8 cellular contexts compared by ENCODE assay signal in the genomic region with DNA sequence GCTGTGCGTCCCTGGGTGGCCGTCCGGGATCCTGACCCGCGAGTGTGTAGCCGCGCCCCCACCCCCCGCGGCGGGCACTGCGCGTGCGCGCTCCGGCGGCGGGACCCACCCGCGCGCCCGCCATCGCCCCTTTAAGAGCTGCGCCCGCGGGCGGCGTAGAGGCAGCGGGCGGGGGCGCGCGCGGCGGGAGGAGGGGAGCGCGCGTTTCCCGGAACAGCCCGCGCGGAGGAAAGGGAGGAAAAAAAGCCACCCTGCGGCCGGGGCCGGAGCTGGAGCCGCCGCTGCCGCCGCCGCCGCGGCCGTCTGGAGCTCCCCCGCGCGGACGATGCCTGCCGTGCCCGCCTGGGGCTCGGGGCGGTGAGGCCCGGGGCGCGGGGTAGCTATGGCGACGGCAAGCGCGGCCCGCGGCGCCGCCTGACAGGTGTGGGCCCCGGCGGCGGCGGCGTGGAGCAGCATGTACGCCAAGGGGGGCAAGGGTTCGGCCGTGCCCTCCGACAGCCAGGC. TPM values are rescaled to one million over a fixed set of nuclear protein-coding genes. Genes with fewer than 3 reads are reported as not detected.
DNase-seq lines count a peak whose midpoint lies in the region; ATAC-seq and TF ChIP-seq lines count a peak whose summit lies in the region.

TSS of gene SSBP4 (plus strand) at position 204 of the 504 bp plus-strand sequence. CDS start at position 455, 251 bp downstream.

- intact Hi-C loops in tibial artery (cut with DNase I; ENCODE audit: low total_unique reads) = no loop called here

- peak within 1 kb of the TSS; percentile 80 for H3K4me2 ChIP-seq in neural cell (ENCODE audit: low read length)

- DNase-seq in AML-193 (lab: John Stamatoyannopoulos, UW) = peak; percentile 53 to 59
- DNase-seq in RWPE2 (ENCODE audit: low spot score) = peak; percentile 57
- DNase-seq in activated gamma-delta T cell treated with anti-CD3 and anti-CD28 coated beads, Interleukin-2, amount 50 U/mL, for 16 hours (ENCODE audit: low read depth) = peak; percentile 55
- peak in 1 of 2 donors; percentile 37 for DNase-seq in foreskin keratinocyte
- DNase-seq in tibial artery = peak; percentile 59 to 85

- peak within 1 kb of the TSS; percentile 45 for H2AFZ ChIP-seq in neural cell (ENCODE audit: low read depth, low read length)

- peak within 1 kb of the TSS; percentile 70 for H3K27ac ChIP-seq in RWPE2 (ENCODE audit: poor library complexity, severe bottlenecking)
- no peak within 1 kb of the TSS for H3K27ac ChIP-seq in foreskin keratinocyte
- H3K27ac ChIP-seq in neural cell (ENCODE audit: low read length) = peak within 1 kb of the TSS; percentile 77
- H3K27ac ChIP-seq in tibial artery = peak within 1 kb of the TSS; percentile 89 to 90

- H3K4me3 ChIP-seq in RWPE2 (ENCODE audit: severe bottlenecking) (peak within 1 kb of the TSS; percentile 89), neural cell (ENCODE audit: low read length) (peak within 1 kb of the TSS; percentile 88), tibial artery (peak within 1 kb of the TSS; percentile 63 to 66)

- H3K9me3 ChIP-seq in RWPE2 (ENCODE audit: severe bottlenecking) (no peaks in the 10 kb centered on the region), neural cell (ENCODE audit: low read length) (no peaks in the 10 kb centered on the region), tibial artery (no peaks in the 10 kb centered on the region)

- peaks cover 3% of the 10 kb centered on the region for H3F3A ChIP-seq in neural cell (ENCODE audit: insufficient read depth, low read length, poor library complexity, severe bottlenecking)

- TF ChIP-seq EP300 in Ishikawa (IDR thresholded peaks at IDR 0.05; ENCODE audit: borderline replicate concordance) (peak; percentile 87), neural cell (conservative IDR thresholded peaks at IDR 0.05; ENCODE audit: poor library complexity, severe bottlenecking) (peak; percentile 86)

- H3K9ac ChIP-seq in neural cell (ENCODE audit: low read length) = peak within 1 kb of the TSS; percentile 66

- H3K79me2 ChIP-seq in neural cell (replicated peaks; ENCODE audit: insufficient read depth, low read length) = peaks cover 29% of the 10 kb centered on the region

- peaks cover 5% of the 10 kb centered on the region for H3K4me1 ChIP-seq in RWPE2 (ENCODE audit: insufficient read depth, poor library complexity, severe bottlenecking)
- H3K4me1 ChIP-seq in foreskin keratinocyte = peaks cover 5% of the 10 kb centered on the region
- peaks cover 6 to 79% (median 64%) of the 10 kb centered on the region in 4 donors for H3K4me1 ChIP-seq in tibial artery

- H3K27me3 ChIP-seq in RWPE2 (ENCODE audit: insufficient read depth, poor library complexity, severe bottlenecking) (no peaks in the 10 kb centered on the region), foreskin keratinocyte (no peaks in the 10 kb centered on the region), neural cell (ENCODE audit: insufficient read depth, low read depth, low read length) (no peaks in the 10 kb centered on the region), tibial artery (peaks cover 0 to 22% of the 10 kb centered on the region in 2 donors)

- no peaks in the 10 kb centered on the region for H4K20me1 ChIP-seq in neural cell (ENCODE audit: insufficient read depth)

- H3K9me2 ChIP-seq in neural cell (ENCODE audit: insufficient read depth, low read length) = no peaks in the 10 kb centered on the region

- H3K36me3 ChIP-seq in RWPE2 (ENCODE audit: low read depth) = no peaks in the 10 kb centered on the region
- no peaks in the 10 kb centered on the region for H3K36me3 ChIP-seq in neural cell (ENCODE audit: insufficient read depth, low read length)
- H3K36me3 ChIP-seq in tibial artery = no peaks in the 10 kb centered on the region

- ATAC-seq in GM19035 (IDR thresholded peaks at IDR 0.05; ENCODE audit: unreplicated experiment) (peak; percentile 42), RWPE2 (ENCODE audit: low read depth) (peak; percentile 4), foreskin keratinocyte (peak; percentile 34)

- TF ChIP-seq CTCF in RWPE2 (IDR thresholded peaks at IDR 0.05; ENCODE audit: poor library complexity, severe bottlenecking) (peak; percentile 51), foreskin keratinocyte (conservative IDR thresholded peaks at IDR 0.05) (peak; percentile 65), neural cell (IDR thresholded peaks at IDR 0.05; ENCODE audit: poor library complexity, severe bottlenecking) (peak; percentile 74), tibial artery (IDR thresholded peaks at IDR 0.05) (peak; percentile 29 to 65)

- TF ChIP-seq RAD21 in Ishikawa (IDR thresholded peaks at IDR 0.05; ENCODE audit: low read depth) (peak; percentile 9; the same call in 1 of the 2 replicates), neural cell (conservative IDR thresholded peaks at IDR 0.05) (peak; percentile 36)

TF ChIP-seq in Ishikawa, 13 proteins besides CTCF, POLR2A, EP300 and RAD21 (continues in another document):
- no peak for TF ChIP-seq TEAD4 (IDR thresholded peaks at IDR 0.05)
- no peak for TF ChIP-seq USF1 (IDR thresholded peaks at IDR 0.05)
- peak; percentile 17; the same call in 1 of the 2 replicates for TF ChIP-seq YY1 (IDR thresholded peaks at IDR 0.05; ENCODE audit: low read depth)
- 0 out of 2 replicates have a peak, but pooled peaks have one; percentile 42 for TF ChIP-seq TCF12 (IDR thresholded peaks at IDR 0.05; ENCODE audit: low read depth)
- TF ChIP-seq, protein P1, sequence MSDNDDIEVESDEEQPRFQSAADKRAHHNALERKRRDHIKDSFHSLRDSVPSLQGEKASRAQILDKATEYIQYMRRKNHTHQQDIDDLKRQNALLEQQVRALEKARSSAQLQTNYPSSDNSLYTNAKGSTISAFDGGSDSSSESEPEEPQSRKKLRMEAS (IDR thresholded peaks at IDR 0.05) = peak; percentile 57; the same call in 1 of the 2 replicates

TF ChIP-seq in neural cell, 6 proteins besides CTCF, POLR2A, EP300 and RAD21:
- TF ChIP-seq MXI1 (conservative IDR thresholded peaks at IDR 0.05; ENCODE audit: poor library complexity, severe bottlenecking) (peak; percentile 90), TAF1 (IDR thresholded peaks at IDR 0.05; ENCODE audit: low read depth) (no peak), POLR2AphosphoS5 (IDR thresholded peaks at IDR 0.05) (peak; percentile 48), SMC3 (conservative IDR thresholded peaks at IDR 0.05; ENCODE audit: poor library complexity) (peak; percentile 44)
- TF ChIP-seq, protein P2, sequence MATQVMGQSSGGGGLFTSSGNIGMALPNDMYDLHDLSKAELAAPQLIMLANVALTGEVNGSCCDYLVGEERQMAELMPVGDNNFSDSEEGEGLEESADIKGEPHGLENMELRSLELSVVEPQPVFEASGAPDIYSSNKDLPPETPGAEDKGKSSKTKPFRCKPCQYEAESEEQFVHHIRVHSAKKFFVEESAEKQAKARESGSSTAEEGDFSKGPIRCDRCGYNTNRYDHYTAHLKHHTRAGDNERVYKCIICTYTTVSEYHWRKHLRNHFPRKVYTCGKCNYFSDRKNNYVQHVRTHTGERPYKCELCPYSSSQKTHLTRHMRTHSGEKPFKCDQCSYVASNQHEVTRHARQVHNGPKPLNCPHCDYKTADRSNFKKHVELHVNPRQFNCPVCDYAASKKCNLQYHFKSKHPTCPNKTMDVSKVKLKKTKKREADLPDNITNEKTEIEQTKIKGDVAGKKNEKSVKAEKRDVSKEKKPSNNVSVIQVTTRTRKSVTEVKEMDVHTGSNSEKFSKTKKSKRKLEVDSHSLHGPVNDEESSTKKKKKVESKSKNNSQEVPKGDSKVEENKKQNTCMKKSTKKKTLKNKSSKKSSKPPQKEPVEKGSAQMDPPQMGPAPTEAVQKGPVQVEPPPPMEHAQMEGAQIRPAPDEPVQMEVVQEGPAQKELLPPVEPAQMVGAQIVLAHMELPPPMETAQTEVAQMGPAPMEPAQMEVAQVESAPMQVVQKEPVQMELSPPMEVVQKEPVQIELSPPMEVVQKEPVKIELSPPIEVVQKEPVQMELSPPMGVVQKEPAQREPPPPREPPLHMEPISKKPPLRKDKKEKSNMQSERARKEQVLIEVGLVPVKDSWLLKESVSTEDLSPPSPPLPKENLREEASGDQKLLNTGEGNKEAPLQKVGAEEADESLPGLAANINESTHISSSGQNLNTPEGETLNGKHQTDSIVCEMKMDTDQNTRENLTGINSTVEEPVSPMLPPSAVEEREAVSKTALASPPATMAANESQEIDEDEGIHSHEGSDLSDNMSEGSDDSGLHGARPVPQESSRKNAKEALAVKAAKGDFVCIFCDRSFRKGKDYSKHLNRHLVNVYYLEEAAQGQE (IDR thresholded peaks at IDR 0.05; ENCODE audit: borderline replicate concordance) = no peak

RNA-seq across cellular contexts. Expression of gene SSBP4, which starts in this region (rescaled TPM):
- 46.3 and 48.7 TPM in 2 replicates for total RNA-seq in foreskin keratinocyte
- polyA plus RNA-seq in foreskin keratinocyte (54.0 and 65.3 TPM in 2 replicates), neural cell (148 and 166 TPM in 2 replicates)
- 75.0 and 80.3 TPM in 2 replicates for polyA minus RNA-seq in neural cell
